18 cellular contexts compared by ENCODE assay signal in genomic region chr6:124741341-124741740, GRCh38.
"Had no signal": no experiment of that assay in that cellular context is flagged by ENCODE, and none has a peak within 500 bp of the region (broad histone marks: within the 10 kb centered on the region; RNA-seq: fewer than 3 reads in every experiment).

No MANE protein-coding gene starts in this region.

- H3K27me3 Mint-ChIP-seq: activated B cell treated with CpG ODN at 0.5 μM for 24 hours; activated CD4-positive, alpha-beta memory T cell treated with anti-CD3 and anti-CD28 coated beads for 36 hours; activated naive CD8-positive, alpha-beta T cell treated with anti-CD3 and anti-CD28 coated beads, Interleukin-2, amount 10 ng/mL, durations not matched to agents 7 days and 5 days; progenitor cell of endocrine pancreas; T-cell; type B pancreatic cell had no signal

- H3K9me3 ChIP-seq: esophagus muscularis mucosa, stomach had no signal

- H3K27ac Mint-ChIP-seq: activated B cell treated with CpG ODN at 0.5 μM for 24 hours; activated CD4-positive, alpha-beta memory T cell treated with anti-CD3 and anti-CD28 coated beads for 36 hours; activated naive CD8-positive, alpha-beta T cell treated with anti-CD3 and anti-CD28 coated beads, Interleukin-2, amount 10 ng/mL, durations not matched to agents 7 days and 5 days; activated T-helper 1 cell treated with anti-CD3 and anti-CD28 coated beads, Interleukin-12 subunit alpha, Interleukin-12 subunit beta, Interleukin-2, Interleukin-4 antibody, amounts not matched to agents 30 ng/mL and 10 ng/mL and 1 ng/mL, durations not matched to agents 14 hours and 24 hours and 36 hours; progenitor cell of endocrine pancreas; T-cell; type B pancreatic cell had no signal

- H3K27ac ChIP-seq: esophagus muscularis mucosa, hepatocyte, stomach had no signal

- H3K9me3 Mint-ChIP-seq: activated CD4-positive, alpha-beta memory T cell treated with anti-CD3 and anti-CD28 coated beads for 36 hours; activated naive CD8-positive, alpha-beta T cell treated with anti-CD3 and anti-CD28 coated beads, Interleukin-2, amount 10 ng/mL, durations not matched to agents 7 days and 5 days; activated T-helper 1 cell treated with anti-CD3 and anti-CD28 coated beads, Interleukin-12 subunit alpha, Interleukin-12 subunit beta, Interleukin-2, Interleukin-4 antibody, amounts not matched to agents 30 ng/mL and 10 ng/mL and 1 ng/mL, durations not matched to agents 14 hours and 24 hours and 36 hours; neural crest cell; type B pancreatic cell had no signal

- H3K27me3 ChIP-seq: esophagus muscularis mucosa, hepatocyte, stomach had no signal

- H3K4me3 ChIP-seq: esophagus muscularis mucosa, hepatocyte, stomach had no signal

- DNase-seq: activated B cell treated with CpG ODN at 0.5 μM for 24 hours; activated CD4-positive, alpha-beta memory T cell treated with anti-CD3 and anti-CD28 coated beads for 36 hours; activated CD4-positive, alpha-beta T cell treated with anti-CD3 and anti-CD28 coated beads for 4 hours; activated naive CD8-positive, alpha-beta T cell treated with anti-CD3 and anti-CD28 coated beads, Interleukin-2, amount 10 ng/mL, durations not matched to agents 7 days and 5 days; activated T-cell treated with anti-CD3 and anti-CD28 coated beads for 4 hours; effector CD4-positive, alpha-beta T cell; small intestine; stimulated activated CD4-positive, alpha-beta T cell treated with anti-CD3 and anti-CD28 coated beads, Interleukin-15, amount 100 ng/mL, for 24 hours; stimulated activated CD4-positive, alpha-beta T cell treated with anti-CD3 and anti-CD28 coated beads, Interleukin-4, amount 100 ng/mL, for 1 hour; stomach; T-cell had no signal

- H3K4me1 ChIP-seq: esophagus muscularis mucosa, stomach had no signal

- H3K36me3 ChIP-seq: esophagus muscularis mucosa, stomach had no signal

- H3K36me3 Mint-ChIP-seq: activated CD4-positive, alpha-beta memory T cell treated with anti-CD3 and anti-CD28 coated beads for 36 hours; activated naive CD8-positive, alpha-beta T cell treated with anti-CD3 and anti-CD28 coated beads, Interleukin-2, amount 10 ng/mL, durations not matched to agents 7 days and 5 days; T-cell; type B pancreatic cell had no signal

- ATAC-seq: left lobe of liver, T-cell had no signal

- H3K4me1 Mint-ChIP-seq: activated B cell treated with CpG ODN at 0.5 μM for 24 hours; activated naive CD8-positive, alpha-beta T cell treated with anti-CD3 and anti-CD28 coated beads, Interleukin-2, amount 10 ng/mL, durations not matched to agents 7 days and 5 days; neural crest cell; T-cell had no signal

- H3K4me3 Mint-ChIP-seq: activated B cell treated with CpG ODN at 0.5 μM for 24 hours; activated CD4-positive, alpha-beta memory T cell treated with anti-CD3 and anti-CD28 coated beads for 36 hours; activated naive CD8-positive, alpha-beta T cell treated with anti-CD3 and anti-CD28 coated beads, Interleukin-2, amount 10 ng/mL, durations not matched to agents 7 days and 5 days; activated T-helper 1 cell treated with anti-CD3 and anti-CD28 coated beads, Interleukin-12 subunit alpha, Interleukin-12 subunit beta, Interleukin-2, Interleukin-4 antibody, amounts not matched to agents 30 ng/mL and 10 ng/mL and 1 ng/mL, durations not matched to agents 14 hours and 24 hours and 36 hours; neural crest cell; T-cell; type B pancreatic cell had no signal
